1 cellular context compared by ENCODE assay signal in genomic region chr1:43529206-43529731, GRCh38.
TF ChIP-seq lines count a peak whose summit lies in the region.

No MANE protein-coding gene starts in this region.

TF ChIP-seq in GM12878, 131 proteins besides CTCF, POLR2A, EP300 and RAD21 (continued from another document):
- TF ChIP-seq, protein P1, sequence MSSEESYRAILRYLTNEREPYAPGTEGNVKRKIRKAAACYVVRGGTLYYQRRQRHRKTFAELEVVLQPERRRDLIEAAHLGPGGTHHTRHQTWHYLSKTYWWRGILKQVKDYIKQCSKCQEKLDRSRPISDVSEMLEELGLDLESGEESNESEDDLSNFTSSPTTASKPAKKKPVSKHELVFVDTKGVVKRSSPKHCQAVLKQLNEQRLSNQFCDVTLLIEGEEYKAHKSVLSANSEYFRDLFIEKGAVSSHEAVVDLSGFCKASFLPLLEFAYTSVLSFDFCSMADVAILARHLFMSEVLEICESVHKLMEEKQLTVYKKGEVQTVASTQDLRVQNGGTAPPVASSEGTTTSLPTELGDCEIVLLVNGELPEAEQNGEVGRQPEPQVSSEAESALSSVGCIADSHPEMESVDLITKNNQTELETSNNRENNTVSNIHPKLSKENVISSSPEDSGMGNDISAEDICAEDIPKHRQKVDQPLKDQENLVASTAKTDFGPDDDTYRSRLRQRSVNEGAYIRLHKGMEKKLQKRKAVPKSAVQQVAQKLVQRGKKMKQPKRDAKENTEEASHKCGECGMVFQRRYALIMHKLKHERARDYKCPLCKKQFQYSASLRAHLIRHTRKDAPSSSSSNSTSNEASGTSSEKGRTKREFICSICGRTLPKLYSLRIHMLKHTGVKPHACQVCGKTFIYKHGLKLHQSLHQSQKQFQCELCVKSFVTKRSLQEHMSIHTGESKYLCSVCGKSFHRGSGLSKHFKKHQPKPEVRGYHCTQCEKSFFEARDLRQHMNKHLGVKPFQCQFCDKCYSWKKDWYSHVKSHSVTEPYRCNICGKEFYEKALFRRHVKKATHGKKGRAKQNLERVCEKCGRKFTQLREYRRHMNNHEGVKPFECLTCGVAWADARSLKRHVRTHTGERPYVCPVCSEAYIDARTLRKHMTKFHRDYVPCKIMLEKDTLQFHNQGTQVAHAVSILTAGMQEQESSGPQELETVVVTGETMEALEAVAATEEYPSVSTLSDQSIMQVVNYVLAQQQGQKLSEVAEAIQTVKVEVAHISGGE (CRISPR knock-in tag; IDR thresholded peaks at IDR 0.05) = no peak
- TF ChIP-seq ATF7 (IDR thresholded peaks at IDR 0.05; ENCODE audit: low read depth) = no peak
- no peak for TF ChIP-seq ZNF217 (IDR thresholded peaks at IDR 0.05)
- no peak for TF ChIP-seq CBFB (IDR thresholded peaks at IDR 0.05; ENCODE audit: low read depth)
- TF ChIP-seq NBN (IDR thresholded peaks at IDR 0.05) = no peak
- TF ChIP-seq ELK1 (IDR thresholded peaks at IDR 0.05; ENCODE audit: low read depth, low read length) = no peak
- TF ChIP-seq PKNOX1 (IDR thresholded peaks at IDR 0.05) = no peak
- TF ChIP-seq, protein P2, sequence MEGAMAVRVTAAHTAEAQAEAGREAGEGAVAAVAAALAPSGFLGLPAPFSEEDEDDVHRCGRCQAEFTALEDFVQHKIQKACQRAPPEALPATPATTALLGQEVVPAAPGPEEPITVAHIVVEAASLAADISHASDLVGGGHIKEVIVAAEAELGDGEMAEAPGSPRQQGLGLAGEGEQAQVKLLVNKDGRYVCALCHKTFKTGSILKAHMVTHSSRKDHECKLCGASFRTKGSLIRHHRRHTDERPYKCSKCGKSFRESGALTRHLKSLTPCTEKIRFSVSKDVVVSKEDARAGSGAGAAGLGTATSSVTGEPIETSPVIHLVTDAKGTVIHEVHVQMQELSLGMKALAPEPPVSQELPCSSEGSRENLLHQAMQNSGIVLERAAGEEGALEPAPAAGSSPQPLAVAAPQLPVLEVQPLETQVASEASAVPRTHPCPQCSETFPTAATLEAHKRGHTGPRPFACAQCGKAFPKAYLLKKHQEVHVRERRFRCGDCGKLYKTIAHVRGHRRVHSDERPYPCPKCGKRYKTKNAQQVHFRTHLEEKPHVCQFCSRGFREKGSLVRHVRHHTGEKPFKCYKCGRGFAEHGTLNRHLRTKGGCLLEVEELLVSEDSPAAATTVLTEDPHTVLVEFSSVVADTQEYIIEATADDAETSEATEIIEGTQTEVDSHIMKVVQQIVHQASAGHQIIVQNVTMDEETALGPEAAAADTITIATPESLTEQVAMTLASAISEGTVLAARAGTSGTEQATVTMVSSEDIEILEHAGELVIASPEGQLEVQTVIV (IDR thresholded peaks at IDR 0.05; ENCODE audit: borderline replicate concordance, partially characterized antibody) = no peak
- TF ChIP-seq MYB (IDR thresholded peaks at IDR 0.05; ENCODE audit: borderline replicate concordance, low read depth, low read length) = no peak
